17 cellular contexts compared by ENCODE assay signal in the genomic region with DNA sequence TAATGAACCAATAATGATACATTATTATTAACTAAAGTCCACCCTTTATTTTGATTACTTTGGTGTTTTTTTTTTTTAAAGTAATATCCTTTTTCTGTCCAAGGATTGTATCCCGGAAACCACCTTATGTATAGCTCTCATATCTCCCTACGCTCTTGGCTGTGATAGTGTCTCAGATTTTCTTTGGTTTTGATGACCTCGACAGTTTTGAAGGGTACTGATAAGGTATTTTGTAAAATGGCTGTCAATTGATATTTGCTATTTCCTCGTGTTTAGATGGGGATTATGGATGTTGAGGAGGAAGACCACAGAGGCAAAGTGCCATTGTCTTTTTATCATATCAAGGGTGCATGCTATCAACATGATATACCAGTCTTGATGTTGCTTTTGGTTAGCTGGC.
"Had no signal": no experiment of that assay in that cellular context is flagged by ENCODE, and none has a peak within 500 bp of the region (broad histone marks: within the 10 kb centered on the region; RNA-seq: fewer than 3 reads in every experiment).

No MANE protein-coding gene starts in this region.

- H3K9me3 ChIP-seq: psoas muscle, suprapubic skin, upper lobe of right lung, vagina had no signal

- H3K36me3 ChIP-seq: suprapubic skin, tibial nerve, upper lobe of right lung, vagina had no signal

- ATAC-seq: left colon, upper lobe of right lung had no signal

- DNase-seq: cortex of kidney; dorsolateral prefrontal cortex; effector CD8-positive, alpha-beta T cell; kidney; left colon; mesendoderm; naive B cell; psoas muscle; retina; stimulated activated CD4-positive, alpha-beta T cell treated with anti-CD3 and anti-CD28 coated beads, Interleukin-2, amount 100 ng/mL, for 48 hours; stimulated activated naive CD4-positive, alpha-beta T cell treated with Interleukin-2 at 50 U/mL for 16 hours; upper lobe of right lung had no signal

- H3K4me3 ChIP-seq: dorsolateral prefrontal cortex, hepatocyte, psoas muscle, smooth muscle cell, suprapubic skin, tibial nerve, upper lobe of right lung, vagina had no signal

- H3K27me3 ChIP-seq: dorsolateral prefrontal cortex, hepatocyte, suprapubic skin, tibial nerve, upper lobe of right lung, vagina had no signal

- H3K4me1 ChIP-seq: upper lobe of right lung, vagina had no signal

- H3K27ac ChIP-seq: hepatocyte, psoas muscle, suprapubic skin, upper lobe of right lung, vagina had no signal
